Comparison of ENCODE assay signal across 1 cellular context in the genomic region with DNA sequence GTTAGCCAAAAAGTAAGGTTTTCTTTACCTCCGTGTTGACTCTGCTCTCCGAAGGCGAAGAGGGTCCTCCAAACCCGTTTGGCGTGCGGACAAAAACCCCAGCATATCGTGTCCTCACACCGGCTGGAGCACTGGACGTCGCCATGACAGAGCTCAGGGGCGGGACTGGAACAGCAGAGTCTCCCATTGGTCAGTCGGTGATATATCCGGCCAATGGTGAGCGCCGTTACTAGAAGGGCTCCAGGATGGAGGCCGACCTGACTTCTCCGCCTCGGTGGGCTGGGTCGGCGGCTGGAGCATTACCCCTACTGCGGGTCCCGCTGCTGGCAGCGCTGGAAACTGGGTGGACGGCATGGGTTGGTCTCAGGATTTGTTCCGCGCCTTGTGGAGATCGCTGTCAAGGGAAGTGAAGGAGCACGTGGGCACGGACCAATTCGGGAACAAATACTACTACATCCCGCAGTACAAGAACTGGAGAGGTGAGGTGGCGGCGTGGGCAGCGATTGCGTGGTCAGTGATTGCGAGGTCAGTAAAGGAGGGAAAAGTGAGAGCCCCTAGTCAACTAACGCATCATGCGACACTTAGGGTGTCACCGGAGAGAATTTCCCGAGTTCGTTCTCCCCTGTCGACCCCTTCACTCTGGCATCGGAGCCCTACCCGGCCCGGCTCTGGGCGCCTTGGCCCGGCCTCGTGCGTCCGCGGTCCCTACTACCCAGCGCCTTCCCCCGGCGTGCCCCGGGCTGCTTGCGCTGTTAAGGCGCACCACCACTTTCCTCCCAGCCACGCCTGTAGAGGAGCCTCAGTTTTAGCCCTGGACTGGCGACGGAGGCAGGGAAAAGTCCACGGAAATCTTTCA.
TF ChIP-seq lines count a peak whose summit lies in the region.

A gene with protein sequence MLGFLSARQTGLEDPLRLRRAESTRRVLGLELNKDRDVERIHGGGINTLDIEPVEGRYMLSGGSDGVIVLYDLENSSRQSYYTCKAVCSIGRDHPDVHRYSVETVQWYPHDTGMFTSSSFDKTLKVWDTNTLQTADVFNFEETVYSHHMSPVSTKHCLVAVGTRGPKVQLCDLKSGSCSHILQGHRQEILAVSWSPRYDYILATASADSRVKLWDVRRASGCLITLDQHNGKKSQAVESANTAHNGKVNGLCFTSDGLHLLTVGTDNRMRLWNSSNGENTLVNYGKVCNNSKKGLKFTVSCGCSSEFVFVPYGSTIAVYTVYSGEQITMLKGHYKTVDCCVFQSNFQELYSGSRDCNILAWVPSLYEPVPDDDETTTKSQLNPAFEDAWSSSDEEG (minus strand): TSS at position 167 of the 856 bp plus-strand sequence. CDS start 62 bp downstream, at position 105.
A gene with protein sequence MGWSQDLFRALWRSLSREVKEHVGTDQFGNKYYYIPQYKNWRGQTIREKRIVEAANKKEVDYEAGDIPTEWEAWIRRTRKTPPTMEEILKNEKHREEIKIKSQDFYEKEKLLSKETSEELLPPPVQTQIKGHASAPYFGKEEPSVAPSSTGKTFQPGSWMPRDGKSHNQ (plus strand): TSS at position 302 of the 856 bp plus-strand sequence. CDS start 51 bp downstream, at position 353.

TF ChIP-seq in K562, 482 proteins besides CTCF, POLR2A, EP300 and RAD21 (continued from another document and continues in another):
- TF ChIP-seq, protein P1, sequence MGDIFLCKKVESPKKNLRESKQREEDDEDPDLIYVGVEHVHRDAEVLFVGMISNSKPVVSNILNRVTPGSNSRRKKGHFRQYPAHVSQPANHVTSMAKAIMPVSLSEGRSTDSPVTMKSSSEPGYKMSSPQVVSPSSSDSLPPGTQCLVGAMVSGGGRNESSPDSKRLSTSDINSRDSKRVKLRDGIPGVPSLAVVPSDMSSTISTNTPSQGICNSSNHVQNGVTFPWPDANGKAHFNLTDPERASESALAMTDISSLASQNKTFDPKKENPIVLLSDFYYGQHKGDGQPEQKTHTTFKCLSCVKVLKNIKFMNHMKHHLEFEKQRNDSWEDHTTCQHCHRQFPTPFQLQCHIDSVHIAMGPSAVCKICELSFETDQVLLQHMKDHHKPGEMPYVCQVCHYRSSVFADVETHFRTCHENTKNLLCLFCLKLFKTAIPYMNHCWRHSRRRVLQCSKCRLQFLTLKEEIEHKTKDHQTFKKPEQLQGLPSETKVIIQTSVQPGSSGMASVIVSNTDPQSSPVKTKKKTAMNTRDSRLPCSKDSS (IDR thresholded peaks at IDR 0.05; ENCODE audit: low read depth, partially characterized antibody), result no peak
- no peak for TF ChIP-seq ZNF444 (CRISPR knock-in tag; IDR thresholded peaks at IDR 0.05)
- peak; percentile 94 for TF ChIP-seq EP400 (IDR thresholded peaks at IDR 0.05)
- TF ChIP-seq SIN3A (IDR thresholded peaks at IDR 0.05; ENCODE audit: borderline replicate concordance in 2 of 2, control insufficient read depth in 1 of 2, low read depth in 2 of 2, low read length in 2 of 2), result peak; percentile 53 to 73; a peak in 2 of 4 replicates
- no peak for TF ChIP-seq SLC30A9 (CRISPR knock-in tag; IDR thresholded peaks at IDR 0.05)
- no peak for TF ChIP-seq HNRNPH1 (optimal IDR thresholded peaks at IDR 0.05; ENCODE audit: low read depth, low read length)
- TF ChIP-seq ZC3H8 (IDR thresholded peaks at IDR 0.05), result no peak
- TF ChIP-seq, protein P2, sequence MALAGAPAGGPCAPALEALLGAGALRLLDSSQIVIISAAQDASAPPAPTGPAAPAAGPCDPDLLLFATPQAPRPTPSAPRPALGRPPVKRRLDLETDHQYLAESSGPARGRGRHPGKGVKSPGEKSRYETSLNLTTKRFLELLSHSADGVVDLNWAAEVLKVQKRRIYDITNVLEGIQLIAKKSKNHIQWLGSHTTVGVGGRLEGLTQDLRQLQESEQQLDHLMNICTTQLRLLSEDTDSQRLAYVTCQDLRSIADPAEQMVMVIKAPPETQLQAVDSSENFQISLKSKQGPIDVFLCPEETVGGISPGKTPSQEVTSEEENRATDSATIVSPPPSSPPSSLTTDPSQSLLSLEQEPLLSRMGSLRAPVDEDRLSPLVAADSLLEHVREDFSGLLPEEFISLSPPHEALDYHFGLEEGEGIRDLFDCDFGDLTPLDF (CRISPR knock-in tag; IDR thresholded peaks at IDR 0.05), result no peak
- TF ChIP-seq, protein P3, sequence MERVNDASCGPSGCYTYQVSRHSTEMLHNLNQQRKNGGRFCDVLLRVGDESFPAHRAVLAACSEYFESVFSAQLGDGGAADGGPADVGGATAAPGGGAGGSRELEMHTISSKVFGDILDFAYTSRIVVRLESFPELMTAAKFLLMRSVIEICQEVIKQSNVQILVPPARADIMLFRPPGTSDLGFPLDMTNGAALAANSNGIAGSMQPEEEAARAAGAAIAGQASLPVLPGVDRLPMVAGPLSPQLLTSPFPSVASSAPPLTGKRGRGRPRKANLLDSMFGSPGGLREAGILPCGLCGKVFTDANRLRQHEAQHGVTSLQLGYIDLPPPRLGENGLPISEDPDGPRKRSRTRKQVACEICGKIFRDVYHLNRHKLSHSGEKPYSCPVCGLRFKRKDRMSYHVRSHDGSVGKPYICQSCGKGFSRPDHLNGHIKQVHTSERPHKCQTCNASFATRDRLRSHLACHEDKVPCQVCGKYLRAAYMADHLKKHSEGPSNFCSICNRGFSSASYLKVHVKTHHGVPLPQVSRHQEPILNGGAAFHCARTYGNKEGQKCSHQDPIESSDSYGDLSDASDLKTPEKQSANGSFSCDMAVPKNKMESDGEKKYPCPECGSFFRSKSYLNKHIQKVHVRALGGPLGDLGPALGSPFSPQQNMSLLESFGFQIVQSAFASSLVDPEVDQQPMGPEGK (CRISPR knock-in tag; IDR thresholded peaks at IDR 0.05; ENCODE audit: borderline replicate concordance), result no peak
- TF ChIP-seq, protein P4, sequence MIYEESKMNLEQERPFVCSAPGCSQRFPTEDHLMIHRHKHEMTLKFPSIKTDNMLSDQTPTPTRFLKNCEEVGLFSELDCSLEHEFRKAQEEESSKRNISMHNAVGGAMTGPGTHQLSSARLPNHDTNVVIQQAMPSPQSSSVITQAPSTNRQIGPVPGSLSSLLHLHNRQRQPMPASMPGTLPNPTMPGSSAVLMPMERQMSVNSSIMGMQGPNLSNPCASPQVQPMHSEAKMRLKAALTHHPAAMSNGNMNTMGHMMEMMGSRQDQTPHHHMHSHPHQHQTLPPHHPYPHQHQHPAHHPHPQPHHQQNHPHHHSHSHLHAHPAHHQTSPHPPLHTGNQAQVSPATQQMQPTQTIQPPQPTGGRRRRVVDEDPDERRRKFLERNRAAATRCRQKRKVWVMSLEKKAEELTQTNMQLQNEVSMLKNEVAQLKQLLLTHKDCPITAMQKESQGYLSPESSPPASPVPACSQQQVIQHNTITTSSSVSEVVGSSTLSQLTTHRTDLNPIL (CRISPR knock-in tag; IDR thresholded peaks at IDR 0.05), result no peak
- TF ChIP-seq, protein P5, sequence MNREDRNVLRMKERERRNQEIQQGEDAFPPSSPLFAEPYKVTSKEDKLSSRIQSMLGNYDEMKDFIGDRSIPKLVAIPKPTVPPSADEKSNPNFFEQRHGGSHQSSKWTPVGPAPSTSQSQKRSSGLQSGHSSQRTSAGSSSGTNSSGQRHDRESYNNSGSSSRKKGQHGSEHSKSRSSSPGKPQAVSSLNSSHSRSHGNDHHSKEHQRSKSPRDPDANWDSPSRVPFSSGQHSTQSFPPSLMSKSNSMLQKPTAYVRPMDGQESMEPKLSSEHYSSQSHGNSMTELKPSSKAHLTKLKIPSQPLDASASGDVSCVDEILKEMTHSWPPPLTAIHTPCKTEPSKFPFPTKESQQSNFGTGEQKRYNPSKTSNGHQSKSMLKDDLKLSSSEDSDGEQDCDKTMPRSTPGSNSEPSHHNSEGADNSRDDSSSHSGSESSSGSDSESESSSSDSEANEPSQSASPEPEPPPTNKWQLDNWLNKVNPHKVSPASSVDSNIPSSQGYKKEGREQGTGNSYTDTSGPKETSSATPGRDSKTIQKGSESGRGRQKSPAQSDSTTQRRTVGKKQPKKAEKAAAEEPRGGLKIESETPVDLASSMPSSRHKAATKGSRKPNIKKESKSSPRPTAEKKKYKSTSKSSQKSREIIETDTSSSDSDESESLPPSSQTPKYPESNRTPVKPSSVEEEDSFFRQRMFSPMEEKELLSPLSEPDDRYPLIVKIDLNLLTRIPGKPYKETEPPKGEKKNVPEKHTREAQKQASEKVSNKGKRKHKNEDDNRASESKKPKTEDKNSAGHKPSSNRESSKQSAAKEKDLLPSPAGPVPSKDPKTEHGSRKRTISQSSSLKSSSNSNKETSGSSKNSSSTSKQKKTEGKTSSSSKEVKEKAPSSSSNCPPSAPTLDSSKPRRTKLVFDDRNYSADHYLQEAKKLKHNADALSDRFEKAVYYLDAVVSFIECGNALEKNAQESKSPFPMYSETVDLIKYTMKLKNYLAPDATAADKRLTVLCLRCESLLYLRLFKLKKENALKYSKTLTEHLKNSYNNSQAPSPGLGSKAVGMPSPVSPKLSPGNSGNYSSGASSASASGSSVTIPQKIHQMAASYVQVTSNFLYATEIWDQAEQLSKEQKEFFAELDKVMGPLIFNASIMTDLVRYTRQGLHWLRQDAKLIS (CRISPR knock-in tag; IDR thresholded peaks at IDR 0.05), result no peak; the same call in 1 of the 2 replicates
- no peak for TF ChIP-seq BRCA1 (IDR thresholded peaks at IDR 0.05)
- TF ChIP-seq BRCA1 (CRISPR knock-in tag; IDR thresholded peaks at IDR 0.05), result no peak
- TF ChIP-seq CEBPG (CRISPR knock-in tag; IDR thresholded peaks at IDR 0.05), result no peak
- no peak for TF ChIP-seq CEBPG (tag; conservative IDR thresholded peaks at IDR 0.05 in 1 of 2, IDR thresholded peaks at IDR 0.05 in 1 of 2)
- TF ChIP-seq HDAC1 (IDR thresholded peaks at IDR 0.05), result peak in 1 of 2 experiments; percentile 83; a peak in 2 of 4 replicates
- TF ChIP-seq ZKSCAN1 (IDR thresholded peaks at IDR 0.05; ENCODE audit: low read depth, low read length), result no peak
- no peak for TF ChIP-seq TEAD4 (IDR thresholded peaks at IDR 0.05; ENCODE audit: low read length)
- TF ChIP-seq TEAD4 (CRISPR knock-in tag; IDR thresholded peaks at IDR 0.05; ENCODE audit: borderline replicate concordance), result peak; percentile 5; the same call in 1 of the 2 replicates
- TF ChIP-seq ZNF778 (CRISPR knock-in tag; IDR thresholded peaks at IDR 0.05), result no peak
- TF ChIP-seq PHF21A (IDR thresholded peaks at IDR 0.05; ENCODE audit: borderline replicate concordance, low read depth), result no peak
- TF ChIP-seq FOXA3 (CRISPR knock-in tag; conservative IDR thresholded peaks at IDR 0.05 in 1 of 2, IDR thresholded peaks at IDR 0.05 in 1 of 2), result no peak
- TF ChIP-seq, protein P6, sequence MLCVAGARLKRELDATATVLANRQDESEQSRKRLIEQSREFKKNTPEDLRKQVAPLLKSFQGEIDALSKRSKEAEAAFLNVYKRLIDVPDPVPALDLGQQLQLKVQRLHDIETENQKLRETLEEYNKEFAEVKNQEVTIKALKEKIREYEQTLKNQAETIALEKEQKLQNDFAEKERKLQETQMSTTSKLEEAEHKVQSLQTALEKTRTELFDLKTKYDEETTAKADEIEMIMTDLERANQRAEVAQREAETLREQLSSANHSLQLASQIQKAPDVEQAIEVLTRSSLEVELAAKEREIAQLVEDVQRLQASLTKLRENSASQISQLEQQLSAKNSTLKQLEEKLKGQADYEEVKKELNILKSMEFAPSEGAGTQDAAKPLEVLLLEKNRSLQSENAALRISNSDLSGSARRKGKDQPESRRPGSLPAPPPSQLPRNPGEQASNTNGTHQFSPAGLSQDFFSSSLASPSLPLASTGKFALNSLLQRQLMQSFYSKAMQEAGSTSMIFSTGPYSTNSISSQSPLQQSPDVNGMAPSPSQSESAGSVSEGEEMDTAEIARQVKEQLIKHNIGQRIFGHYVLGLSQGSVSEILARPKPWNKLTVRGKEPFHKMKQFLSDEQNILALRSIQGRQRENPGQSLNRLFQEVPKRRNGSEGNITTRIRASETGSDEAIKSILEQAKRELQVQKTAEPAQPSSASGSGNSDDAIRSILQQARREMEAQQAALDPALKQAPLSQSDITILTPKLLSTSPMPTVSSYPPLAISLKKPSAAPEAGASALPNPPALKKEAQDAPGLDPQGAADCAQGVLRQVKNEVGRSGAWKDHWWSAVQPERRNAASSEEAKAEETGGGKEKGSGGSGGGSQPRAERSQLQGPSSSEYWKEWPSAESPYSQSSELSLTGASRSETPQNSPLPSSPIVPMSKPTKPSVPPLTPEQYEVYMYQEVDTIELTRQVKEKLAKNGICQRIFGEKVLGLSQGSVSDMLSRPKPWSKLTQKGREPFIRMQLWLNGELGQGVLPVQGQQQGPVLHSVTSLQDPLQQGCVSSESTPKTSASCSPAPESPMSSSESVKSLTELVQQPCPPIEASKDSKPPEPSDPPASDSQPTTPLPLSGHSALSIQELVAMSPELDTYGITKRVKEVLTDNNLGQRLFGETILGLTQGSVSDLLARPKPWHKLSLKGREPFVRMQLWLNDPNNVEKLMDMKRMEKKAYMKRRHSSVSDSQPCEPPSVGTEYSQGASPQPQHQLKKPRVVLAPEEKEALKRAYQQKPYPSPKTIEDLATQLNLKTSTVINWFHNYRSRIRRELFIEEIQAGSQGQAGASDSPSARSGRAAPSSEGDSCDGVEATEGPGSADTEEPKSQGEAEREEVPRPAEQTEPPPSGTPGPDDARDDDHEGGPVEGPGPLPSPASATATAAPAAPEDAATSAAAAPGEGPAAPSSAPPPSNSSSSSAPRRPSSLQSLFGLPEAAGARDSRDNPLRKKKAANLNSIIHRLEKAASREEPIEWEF (CRISPR knock-in tag; IDR thresholded peaks at IDR 0.05), result no peak
- TF ChIP-seq KAT7 (CRISPR knock-in tag; IDR thresholded peaks at IDR 0.05; ENCODE audit: borderline replicate concordance), result no peak
- TF ChIP-seq HNRNPK (IDR thresholded peaks at IDR 0.05; ENCODE audit: low read depth, low read length, poor library complexity, severe bottlenecking), result no peak
- TF ChIP-seq ZNF282 (CRISPR knock-in tag; IDR thresholded peaks at IDR 0.05), result no peak
- TF ChIP-seq HDAC2 (IDR thresholded peaks at IDR 0.05), result peak; percentile 48; the same call in 1 of the 2 replicates
- peak; percentile 54; the same call in 1 of the 2 replicates for TF ChIP-seq POLR2AphosphoS5 (IDR thresholded peaks at IDR 0.05; ENCODE audit: control insufficient read depth, insufficient read depth, low read depth, low read length)
- TF ChIP-seq, protein P7, sequence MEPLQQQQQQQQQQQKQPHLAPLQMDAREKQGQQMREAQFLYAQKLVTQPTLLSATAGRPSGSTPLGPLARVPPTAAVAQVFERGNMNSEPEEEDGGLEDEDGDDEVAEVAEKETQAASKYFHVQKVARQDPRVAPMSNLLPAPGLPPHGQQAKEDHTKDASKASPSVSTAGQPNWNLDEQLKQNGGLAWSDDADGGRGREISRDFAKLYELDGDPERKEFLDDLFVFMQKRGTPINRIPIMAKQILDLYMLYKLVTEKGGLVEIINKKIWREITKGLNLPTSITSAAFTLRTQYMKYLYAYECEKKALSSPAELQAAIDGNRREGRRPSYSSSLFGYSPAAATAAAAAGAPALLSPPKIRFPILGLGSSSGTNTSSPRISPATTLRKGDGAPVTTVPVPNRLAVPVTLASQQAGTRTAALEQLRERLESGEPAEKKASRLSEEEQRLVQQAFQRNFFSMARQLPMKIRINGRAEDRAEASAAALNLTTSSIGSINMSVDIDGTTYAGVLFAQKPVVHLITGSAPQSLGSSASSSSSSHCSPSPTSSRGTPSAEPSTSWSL (CRISPR knock-in tag; IDR thresholded peaks at IDR 0.05; ENCODE audit: borderline replicate concordance), result no peak
- no peak for TF ChIP-seq SMARCA5 (IDR thresholded peaks at IDR 0.05)
- TF ChIP-seq CBX8 (IDR thresholded peaks at IDR 0.05; ENCODE audit: borderline replicate concordance, extremely low read depth, low read depth, low read length, poor library complexity, severe bottlenecking), result no peak
- no peak for TF ChIP-seq NR4A1 (CRISPR knock-in tag; IDR thresholded peaks at IDR 0.05)
- no peak for TF ChIP-seq NR4A1 (tag; IDR thresholded peaks at IDR 0.05)
- TF ChIP-seq CAMTA2 (CRISPR knock-in tag; conservative IDR thresholded peaks at IDR 0.05), result no peak
